ENCODE assay signal across 21 cellular contexts in the genomic region with DNA sequence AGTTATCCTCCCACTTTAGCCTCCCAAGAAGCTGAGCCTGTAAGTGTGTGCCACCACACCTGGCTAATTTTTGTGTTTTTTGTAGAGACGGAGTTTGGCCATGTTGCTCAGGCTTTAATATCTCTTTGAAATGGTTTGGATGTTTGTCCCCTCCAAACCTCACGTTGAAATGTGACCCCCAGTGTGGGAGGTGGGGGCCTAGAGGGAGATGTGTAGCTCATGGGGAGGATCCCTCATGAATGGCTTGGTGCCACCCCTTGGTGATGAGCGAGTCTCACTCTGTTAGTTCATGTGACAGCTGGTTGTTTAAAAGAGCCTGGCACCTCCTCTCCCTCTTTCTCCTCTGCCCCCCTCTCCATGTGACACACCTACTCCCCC. TPM values are rescaled to one million over a fixed set of nuclear protein-coding genes. Genes with fewer than 3 reads are reported as not detected.
DNase-seq lines count a peak whose midpoint lies in the region; ATAC-seq and TF ChIP-seq lines count a peak whose summit lies in the region.
"Had no signal": no experiment of that assay in that cellular context is flagged by ENCODE, and none has a peak within 500 bp of the region (broad histone marks: within the 10 kb centered on the region; RNA-seq: fewer than 3 reads in every experiment).

No MANE protein-coding gene starts in this region.

- no peaks in the 10 kb centered on the region for H3K9me3 ChIP-seq in suprapubic skin
- H3K9me3 ChIP-seq in mucosa of descending colon = no peaks in the 10 kb centered on the region

- H3K4me1 Mint-ChIP-seq in activated CD4-positive, alpha-beta memory T cell treated with anti-CD3 and anti-CD28 coated beads, Interleukin-2, amount 10 ng/mL, durations not matched to agents 7 days and 5 days = peaks cover 23% of the 10 kb centered on the region
- H3K4me1 Mint-ChIP-seq in activated CD4-positive, alpha-beta memory T cell treated with anti-CD3 and anti-CD28 coated beads for 36 hours (ENCODE audit: low read depth) = peaks cover 8% of the 10 kb centered on the region
- H3K4me1 Mint-ChIP-seq: H9 had no signal

- H3K27me3 Mint-ChIP-seq in activated CD4-positive, alpha-beta memory T cell treated with anti-CD3 and anti-CD28 coated beads, Interleukin-2, amount 10 ng/mL, durations not matched to agents 7 days and 5 days = no peaks in the 10 kb centered on the region
- H3K27me3 Mint-ChIP-seq in activated CD4-positive, alpha-beta memory T cell treated with anti-CD3 and anti-CD28 coated beads for 36 hours = peaks cover 1% of the 10 kb centered on the region
- H3K27me3 Mint-ChIP-seq: CD4-positive, alpha-beta T cell; IgD-negative memory B cell; T-helper 17 cell had no signal

- H3K27me3 ChIP-seq in suprapubic skin = no peaks in the 10 kb centered on the region
- H3K27me3 ChIP-seq: cardiac muscle cell, hepatocyte had no signal

- ATAC-seq in GM18520 (IDR thresholded peaks at IDR 0.05; ENCODE audit: unreplicated experiment) (no peak), mucosa of descending colon (no peak)
- ATAC-seq: T-helper 17 cell had no signal

- H3K4me3 ChIP-seq in coronary artery (no peak overlapping the region), suprapubic skin (no peak overlapping the region), mucosa of descending colon (no peak overlapping the region)
- H3K4me3 ChIP-seq: cardiac muscle cell, hepatocyte, SK-N-MC had no signal

- H3K4me3 Mint-ChIP-seq in activated CD4-positive, alpha-beta memory T cell treated with anti-CD3 and anti-CD28 coated beads, Interleukin-2, amount 10 ng/mL, durations not matched to agents 7 days and 5 days = no peak overlapping the region
- H3K4me3 Mint-ChIP-seq in activated CD4-positive, alpha-beta memory T cell treated with anti-CD3 and anti-CD28 coated beads for 36 hours = no peak overlapping the region
- H3K4me3 Mint-ChIP-seq: activated CD4-positive, alpha-beta T cell treated with anti-CD3 and anti-CD28 coated beads, Interleukin-2, amount 10 ng/mL, durations not matched to agents 7 days and 5 days; CD4-positive, alpha-beta T cell; H9; IgD-negative memory B cell; T-helper 17 cell had no signal

- peak; percentile 9 for DNase-seq in activated CD4-positive, alpha-beta memory T cell treated with anti-CD3 and anti-CD28 coated beads, Interleukin-2, amount 10 ng/mL, durations not matched to agents 7 days and 5 days
- DNase-seq in activated CD4-positive, alpha-beta memory T cell treated with anti-CD3 and anti-CD28 coated beads for 36 hours = no peak
- DNase-seq in coronary artery (ENCODE audit: low spot score) = no peak
- DNase-seq in mesenteric fat pad (ENCODE audit: low spot score) = peak; percentile 18
- DNase-seq in suprapubic skin (ENCODE audit: low spot score in 2 of 2) = no peak
- no peak for DNase-seq in iPS-NIHi7 (ENCODE audit: extremely low spot score)
- DNase-seq in mucosa of descending colon = no peak
- DNase-seq: activated CD4-positive, alpha-beta T cell treated with anti-CD3 and anti-CD28 coated beads, Interleukin-2, amount 10 ng/mL, durations not matched to agents 7 days and 5 days; activated naive CD4-positive, alpha-beta T cell treated with Interleukin-2 at 50 U/mL for 16 hours; amygdala; CD4-positive, alpha-beta T cell; DMS 273 treated with DMSO at 0.1 percent for 48 hours; H9; NCI-H524 treated with DMSO at 0.1 percent for 48 hours; T-helper 17 cell had no signal

- peaks cover 9% of the 10 kb centered on the region for H3K4me1 ChIP-seq in suprapubic skin
- no peaks in the 10 kb centered on the region for H3K4me1 ChIP-seq in mucosa of descending colon (ENCODE audit: low read depth)

- no peak for TF ChIP-seq EP300 in suprapubic skin (IDR thresholded peaks at IDR 0.05)

- H3K27ac Mint-ChIP-seq in activated CD4-positive, alpha-beta memory T cell treated with anti-CD3 and anti-CD28 coated beads, Interleukin-2, amount 10 ng/mL, durations not matched to agents 7 days and 5 days = no peak overlapping the region
- no peak overlapping the region for H3K27ac Mint-ChIP-seq in activated CD4-positive, alpha-beta memory T cell treated with anti-CD3 and anti-CD28 coated beads for 36 hours
- H3K27ac Mint-ChIP-seq: activated CD4-positive, alpha-beta T cell treated with anti-CD3 and anti-CD28 coated beads, Interleukin-2, amount 10 ng/mL, durations not matched to agents 7 days and 5 days; CD4-positive, alpha-beta T cell; IgD-negative memory B cell had no signal

- H3K36me3 ChIP-seq in suprapubic skin = no peaks in the 10 kb centered on the region
- no peaks in the 10 kb centered on the region for H3K36me3 ChIP-seq in mucosa of descending colon (ENCODE audit: low read depth)
- H3K36me3 ChIP-seq: cardiac muscle cell had no signal

- CTCF ChIA-PET in activated CD4-positive, alpha-beta memory T cell treated with anti-CD3 and anti-CD28 coated beads, Interleukin-2, amount 10 ng/mL, durations not matched to agents 7 days and 5 days (lab: Charles Lee) = no interaction called here
- CTCF ChIA-PET in activated CD4-positive, alpha-beta memory T cell treated with anti-CD3 and anti-CD28 coated beads for 36 hours (lab: Charles Lee) = no interaction called here

- WGBS in suprapubic skin = 75% methylated on average over 3 of the region's 3 CpGs

- TF ChIP-seq CTCF in coronary artery (IDR thresholded peaks at IDR 0.05) (no peak), suprapubic skin (IDR thresholded peaks at IDR 0.05) (no peak), mucosa of descending colon (IDR thresholded peaks at IDR 0.05) (no peak)

- peaks cover 1% of the 10 kb centered on the region for H3K9me3 Mint-ChIP-seq in activated CD4-positive, alpha-beta memory T cell treated with anti-CD3 and anti-CD28 coated beads, Interleukin-2, amount 10 ng/mL, durations not matched to agents 7 days and 5 days
- no peaks in the 10 kb centered on the region for H3K9me3 Mint-ChIP-seq in activated CD4-positive, alpha-beta memory T cell treated with anti-CD3 and anti-CD28 coated beads for 36 hours
- H3K9me3 Mint-ChIP-seq: activated CD4-positive, alpha-beta T cell treated with anti-CD3 and anti-CD28 coated beads, Interleukin-2, amount 10 ng/mL, durations not matched to agents 7 days and 5 days; CD4-positive, alpha-beta T cell; IgD-negative memory B cell had no signal

- intact Hi-C loops in activated CD4-positive, alpha-beta memory T cell treated with anti-CD3 and anti-CD28 coated beads for 36 hours (cut with micrococcal nuclease) = no loop called here
- intact Hi-C loops in mucosa of descending colon (cut with DNase I, micrococcal nuclease) = no loop called here

- H3K27ac ChIP-seq in coronary artery (peak overlapping the region; percentile 69 to 70), suprapubic skin (peak overlapping the region; percentile 40)
- H3K27ac ChIP-seq: 22Rv1, cardiac muscle cell, hepatocyte, SK-N-MC had no signal

- no peak for TF ChIP-seq POLR2A in suprapubic skin (IDR thresholded peaks at IDR 0.05)

- H3K36me3 Mint-ChIP-seq in activated CD4-positive, alpha-beta memory T cell treated with anti-CD3 and anti-CD28 coated beads, Interleukin-2, amount 10 ng/mL, durations not matched to agents 7 days and 5 days (ENCODE audit: low read depth) = no peaks in the 10 kb centered on the region
- H3K36me3 Mint-ChIP-seq in activated CD4-positive, alpha-beta memory T cell treated with anti-CD3 and anti-CD28 coated beads for 36 hours = no peaks in the 10 kb centered on the region

- POLR2A ChIA-PET in activated CD4-positive, alpha-beta memory T cell treated with anti-CD3 and anti-CD28 coated beads, Interleukin-2, amount 10 ng/mL, durations not matched to agents 7 days and 5 days (lab: Charles Lee) = no interaction called here
- POLR2A ChIA-PET in activated CD4-positive, alpha-beta memory T cell treated with anti-CD3 and anti-CD28 coated beads for 36 hours (lab: Charles Lee) = no interaction called here

RNA-seq across cellular contexts. Expression of a gene that starts 23.6 kb away (rescaled TPM):
- 1 to 10 TPM; 8.8 to 9.5 TPM for total RNA-seq in activated CD4-positive, alpha-beta memory T cell treated with anti-CD3 and anti-CD28 coated beads, Interleukin-2, amount 10 ng/mL, durations not matched to agents 7 days and 5 days
- 10 to 100 TPM in 1 of 2 experiments, 1 to 10 TPM in 1; 9.3 to 12.4 TPM for total RNA-seq in activated CD4-positive, alpha-beta memory T cell treated with anti-CD3 and anti-CD28 coated beads for 36 hours
- total RNA-seq in mesenteric fat pad = 92.3 TPM
- total RNA-seq in suprapubic skin = 10 to 100 TPM; 14.3 to 48.9 (median 32.5) TPM
- total RNA-seq in mucosa of descending colon = 10 to 100 TPM in 1 of 3 donors, 1 to 10 TPM in 2; 6.0 to 72.8 (median 10.0) TPM

Comparison
In these comparisons a context has a peak if more than half of its experiments do, and no peak if none do; other contexts are left out.
1. DNase-seq: peak in activated CD4-positive, alpha-beta memory T cell treated with anti-CD3 and anti-CD28 coated beads, Interleukin-2, amount 10 ng/mL, durations not matched to agents 7 days and 5 days (single experiment) and mesenteric fat pad (single experiment); none in activated CD4-positive, alpha-beta memory T cell treated with anti-CD3 and anti-CD28 coated beads for 36 hours (single experiment), coronary artery (single experiment), suprapubic skin (0 of 2), iPS-NIHi7 (single experiment) and mucosa of descending colon (0 of 3).